7 cellular contexts compared by ENCODE assay signal in genomic region chr15:28737521-28738199, GRCh38. TPM values are rescaled to one million over a fixed set of nuclear protein-coding genes. Genes with fewer than 3 reads are reported as not detected.
DNase-seq lines count a peak whose midpoint lies in the region; ATAC-seq, FAIRE-seq and TF ChIP-seq lines count a peak whose summit lies in the region.
"Not testable (repeated sequence)": the region's sequence is repeated elsewhere in the genome, so short reads cannot be mapped to it uniquely, and the experiment has no call there.

No MANE protein-coding gene starts in this region.

- not testable (repeated sequence) for H4K20me1 ChIP-seq in HepG2 (ENCODE audit: insufficient read depth, low read length)

- H3K27me3 ChIP-seq in SJSA1 (replicated peaks); HepG2 (ENCODE audit: control insufficient read depth in 1 of 2, insufficient read depth in 2 of 2, low read length in 2 of 2): not testable (repeated sequence)

- H3K9ac ChIP-seq in HepG2 (ENCODE audit: insufficient read depth, low read depth, low read length), result peak overlapping the region; percentile 72

- H3K9me3 ChIP-seq in SJSA1 (replicated peaks); HepG2 (ENCODE audit: low read length): not testable (repeated sequence)

- not testable (repeated sequence) for TF ChIP-seq CTCF in HepG2 (CRISPR knock-in tag; IDR thresholded peaks at IDR 0.05)

- DNase-seq in SJSA1 (ENCODE audit: low read depth in 1 of 2, low spot score in 2 of 2) (peak; percentile 41 to 63), erythroblast (lab: John Stamatoyannopoulos, UW) (peak; percentile 54 to 74)
- DNase-seq in activated naive CD4-positive, alpha-beta T cell treated with Interleukin-2 at 50 U/mL for 16 hours, result peak; percentile 17
- not testable (repeated sequence) for DNase-seq in HepG2 (ENCODE audit: low spot score); skeletal muscle cell (ENCODE audit: low read depth)

- not testable (repeated sequence) for H3K4me1 ChIP-seq in SJSA1 (replicated peaks); HepG2 (ENCODE audit: insufficient read depth, low read length)

- intact Hi-C loops in HepG2 (cut with micrococcal nuclease; ENCODE audit: unreplicated experiment), result not testable (repeated sequence)

- H3K4me3 ChIP-seq in SJSA1, result peak overlapping the region; percentile 52
- H3K4me3 ChIP-seq in HepG2 (replicated peaks in 1 of 3; ENCODE audit: insufficient read depth in 1 of 3, low read depth in 2 of 3, low read length in 3 of 3), result peak overlapping the region; percentile 42 to 69 (median 54); a peak in 5 of 6 replicates
- peak overlapping the region; percentile 41 for H3K4me3 ChIP-seq in skeletal muscle cell (ENCODE audit: low read depth, low read length)

- not testable (repeated sequence) for H3K79me2 ChIP-seq in HepG2 (ENCODE audit: insufficient read depth, low read length)

- not testable (repeated sequence) for BruUV-seq in HepG2 (replicated peaks; lab: Mats Ljungman, UMichigan)

- in situ Hi-C loops in HepG2 (cut with HindIII; ENCODE audit: extremely low pct_ligation_motif_present, low pct_unique_long_range_greater_than_20kb), result not testable (repeated sequence)

- CTCF ChIA-PET in HepG2 (lab: Yijun Ruan, JAX; ENCODE audit: low intra/inter-chr PET ratio, low total read pairs), result not testable (repeated sequence)

- H2AFZ ChIP-seq in HepG2 (ENCODE audit: low read length), result not testable (repeated sequence)

- H3K27ac ChIP-seq in SJSA1 (peak overlapping the region; percentile 74), HepG2 (ENCODE audit: extremely low read length, insufficient read depth, low read length) (peak overlapping the region; percentile 74)

- TF ChIP-seq POLR2A in erythroblast (IDR thresholded peaks at IDR 0.05; ENCODE audit: low read length); HepG2 (IDR thresholded peaks at IDR 0.05; ENCODE audit: insufficient read depth in 1 of 2, low read depth in 2 of 2, low read length in 2 of 2): not testable (repeated sequence)

- 1% methylated on average over 6 of the region's 101 CpGs for WGBS in HepG2 (ENCODE audit: low lambda C conversion rate)

- peak overlapping the region; percentile 23; the same call in 1 of the 2 replicates for H3K4me2 ChIP-seq in HepG2 (ENCODE audit: low read depth, low read length)

- not testable (repeated sequence) for H3K36me3 ChIP-seq in SJSA1; HepG2 (replicated peaks in 1 of 2; ENCODE audit: control insufficient read depth in 1 of 2, insufficient read depth in 2 of 2, low read length in 2 of 2)

- not testable (repeated sequence) for TF ChIP-seq EP300 in HepG2 (IDR thresholded peaks at IDR 0.05; ENCODE audit: low read depth in 2 of 2, low read length in 2 of 2); HepG2 (CRISPR knock-in tag; IDR thresholded peaks at IDR 0.05; ENCODE audit: borderline replicate concordance)

- ATAC-seq in GM18858 (IDR thresholded peaks at IDR 0.05; ENCODE audit: unreplicated experiment) (peak; percentile 25), HG03039 (IDR thresholded peaks at IDR 0.05; ENCODE audit: unreplicated experiment) (peak; percentile 52), HepG2 (peak; percentile 96)

- not testable (repeated sequence) for FAIRE-seq in HepG2 (lab: Jason Lieb, UNC)

- POLR2A ChIA-PET in HepG2 (lab: Yijun Ruan, JAX), result not testable (repeated sequence)

- TF ChIP-seq RAD21 in HepG2 (CRISPR knock-in tag; IDR thresholded peaks at IDR 0.05), result not testable (repeated sequence)

TF ChIP-seq in HepG2, 621 proteins besides CTCF, POLR2A, EP300 and RAD21:
- TF ChIP-seq UBTF (CRISPR knock-in tag; IDR thresholded peaks at IDR 0.05), result peak; percentile 70; the same call in 1 of the 2 replicates
- TF ChIP-seq SKI (IDR thresholded peaks at IDR 0.05; ENCODE audit: partially characterized antibody), result peak; percentile 15
- TF ChIP-seq ZFY (CRISPR knock-in tag; IDR thresholded peaks at IDR 0.05), result peak; percentile 62; the same call in 1 of the 2 replicates
- peak; percentile 18; the same call in 1 of the 2 replicates for TF ChIP-seq SAP130 (CRISPR knock-in tag; IDR thresholded peaks at IDR 0.05; ENCODE audit: low read depth)
- peak; percentile 39; the same call in 1 of the 2 replicates for TF ChIP-seq ZFX (CRISPR knock-in tag; IDR thresholded peaks at IDR 0.05; ENCODE audit: low read depth)
- TF ChIP-seq ZNF777 (CRISPR knock-in tag; IDR thresholded peaks at IDR 0.05), result peak; percentile 67
- peak; percentile 50; the same call in 1 of the 2 replicates for TF ChIP-seq PHF8 (CRISPR knock-in tag; IDR thresholded peaks at IDR 0.05)

RNA-seq across cellular contexts. Expression of gene GOLGA8M, which starts 25.4 kb away (rescaled TPM):
- total RNA-seq in SJSA1 (2014; rRNA removed; shearing (Covaris generic)), result 1.6 and 3.5 TPM in 2 replicates
- total RNA-seq in HepG2 (2016; rRNA removed; fragmentation: Illumina TruSeq; extraction: Trizol), result not detected in 2 replicates
- total RNA-seq in HepG2 (2016; cell fraction: cytosol; rRNA removed; fragmentation: Illumina TruSeq; extraction: Trizol; ENCODE audit: low read depth), result not detected in 2 replicates
- total RNA-seq in HepG2 (2016; cell fraction: insoluble cytoplasmic fraction; rRNA removed; fragmentation: Illumina TruSeq; extraction: Trizol), result 0.06 TPM in 1 of 2 replicates, not detected in the other
- not detected in 2 replicates for total RNA-seq in HepG2 (2016; cell fraction: membrane; rRNA removed; fragmentation: Illumina TruSeq; extraction: Trizol)
- total RNA-seq in HepG2 (2016; cell fraction: nucleus; rRNA removed; fragmentation: Illumina TruSeq; extraction: Trizol), result not detected in 2 replicates
- 0.05 and 0.66 TPM in 2 replicates for polyA plus RNA-seq in HepG2 (2011; rRNA removed)
- 0.04 TPM in 1 of 2 replicates, not detected in the other for polyA plus RNA-seq in HepG2 (2011; cell fraction: cytosol; rRNA removed)
- polyA plus RNA-seq in HepG2 (2011; cell fraction: nucleus; rRNA removed), result 0.90 and 2.4 TPM in 2 replicates
- polyA plus RNA-seq in HepG2 (2012), result 0.17 and 0.23 TPM in 2 replicates
- polyA plus RNA-seq in HepG2 (2016; cell fraction: cytosol; fragmentation: Illumina TruSeq; extraction: Trizol; ENCODE audit: low read depth), result not detected in 2 replicates
- not detected in 2 replicates for polyA plus RNA-seq in HepG2 (2016; cell fraction: insoluble cytoplasmic fraction; fragmentation: Illumina TruSeq; extraction: Trizol; ENCODE audit: low read depth)
- not detected in 2 replicates for polyA plus RNA-seq in HepG2 (2016; cell fraction: membrane; fragmentation: Illumina TruSeq; extraction: Trizol; ENCODE audit: low read depth)
- polyA plus RNA-seq in HepG2 (2016; cell fraction: nucleus; fragmentation: Illumina TruSeq; extraction: Trizol; ENCODE audit: insufficient read depth, low read depth), result 1.3 TPM in 1 of 2 replicates, not detected in the other
- polyA minus RNA-seq in HepG2 (2011; rRNA and poly(A)+ RNA removed; ENCODE audit: low replicate concordance), result 0.20 TPM in 1 of 2 replicates, not detected in the other
- not detected in 2 replicates for polyA minus RNA-seq in HepG2 (2011; cell fraction: cytosol; rRNA and poly(A)+ RNA removed)
- polyA minus RNA-seq in HepG2 (2011; cell fraction: nucleus; rRNA and poly(A)+ RNA removed), result 0.50 and 1.3 TPM in 2 replicates

Comparison
In these comparisons a context has a peak if more than half of its experiments do, and no peak if none do; other contexts are left out.
1. ATAC-seq: peak in every context shown above with its lines; median percentile 96 in HepG2; 52 in HG03039; 25 in GM18858.